Comparison of ENCODE assay signal across 12 cellular contexts in the genomic region with DNA sequence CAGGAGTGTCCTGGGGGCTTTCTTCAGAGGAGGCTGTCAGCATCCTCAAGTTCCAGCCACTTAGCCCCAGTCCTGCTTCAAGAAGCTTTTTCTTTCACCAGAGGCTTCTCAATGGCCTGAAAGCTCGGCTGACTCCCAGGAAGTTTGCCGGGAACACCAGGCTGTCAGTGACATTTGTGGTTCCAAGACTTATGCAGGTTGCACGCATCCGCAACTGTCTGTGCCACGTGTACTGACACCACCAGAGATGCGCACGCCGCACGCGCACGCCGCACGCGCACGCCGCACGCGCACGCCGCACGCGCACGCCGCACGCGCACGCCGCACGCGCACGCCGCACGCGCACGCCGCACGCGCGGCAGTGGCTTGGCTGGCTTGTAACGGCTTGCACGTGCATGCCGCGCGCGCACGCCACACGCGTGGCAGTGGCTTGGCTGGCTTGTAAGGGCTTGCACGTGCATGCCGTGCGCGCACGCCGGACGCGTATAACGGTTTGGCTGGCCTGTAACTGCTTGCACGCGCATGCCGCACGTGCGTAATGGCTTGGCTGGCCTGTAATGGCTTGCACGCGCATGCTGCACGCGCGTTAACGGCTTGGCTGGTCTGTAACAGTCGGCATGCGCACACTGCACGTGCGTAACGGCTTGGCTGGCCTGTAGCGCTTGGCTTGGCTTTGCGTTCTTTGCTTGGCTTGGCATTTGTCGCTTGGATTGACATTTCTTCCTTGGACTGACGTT. TPM values are rescaled to one million over a fixed set of nuclear protein-coding genes. Genes with fewer than 3 reads are reported as not detected.
"Had no signal": no experiment of that assay in that cellular context is flagged by ENCODE, and none has a peak within 500 bp of the region (broad histone marks: within the 10 kb centered on the region; RNA-seq: fewer than 3 reads in every experiment).

No MANE protein-coding gene starts in this region.

RNA-seq across cellular contexts. Expression of gene POTEH, which starts 0.6 kb away (rescaled TPM):
- total RNA-seq: activated CD8-positive, alpha-beta memory T cell treated with anti-CD3 and anti-CD28 coated beads for 36 hours; activated naive CD4-positive, alpha-beta T cell treated with anti-CD3 and anti-CD28 coated beads, Interleukin-2, amount 50 U/mL, for 72 hours; adrenal gland; bronchial epithelial cell; cerebellum; dermis blood vessel endothelial cell; myocyte; pulmonary artery endothelial cell; T-helper 2 cell treated with Interferon-gamma antibody and Interleukin-4, amounts not matched to agents 100 ng/mL and 5 ng/mL, for 36 hours; transverse colon had no signal
- polyA plus RNA-seq: adrenal gland, immature natural killer cell, neural cell had no signal
